Comparison of ENCODE assay signal across 8 cellular contexts in genomic region chr20:63272105-63273078, GRCh38. TPM values are rescaled to one million over a fixed set of nuclear protein-coding genes. Genes with fewer than 3 reads are reported as not detected.
DNase-seq lines count a peak whose midpoint lies in the region; ATAC-seq, FAIRE-seq and TF ChIP-seq lines count a peak whose summit lies in the region.

TSS of gene ARFGAP1 (plus strand) at chr20:63272813. CDS start at chr20:63275581, 2,768 bp downstream.

- peaks cover 27% of the 10 kb centered on the region for H3K4me1 Mint-ChIP-seq in activated T-cell treated with anti-CD3 and anti-CD28 coated beads, Interleukin-2, amount 50 U/mL, for 24 hours (ENCODE audit: low read depth)

- H3K36me3 Mint-ChIP-seq in activated T-cell treated with anti-CD3 and anti-CD28 coated beads, Interleukin-2, amount 50 U/mL, for 24 hours (ENCODE audit: low read depth): peaks cover 32% of the 10 kb centered on the region

- H3K4me2 ChIP-seq in PC-3 (ENCODE audit: low read length): peak within 1 kb of the TSS; percentile 83

- H3K4me1 ChIP-seq in PC-3 (ENCODE audit: insufficient read depth, low read length): peaks cover 13% of the 10 kb centered on the region; the same call in 1 of the 2 replicates
- H3K4me1 ChIP-seq in muscle layer of duodenum (ENCODE audit: control insufficient read depth in 1 of 2, insufficient read depth in 2 of 2, low read length in 2 of 2): peaks cover 5 to 25% of the 10 kb centered on the region in 2 donors

- no peaks in the 10 kb centered on the region for H3F3A ChIP-seq in PC-3 (ENCODE audit: low read length, unreplicated experiment)

- H3K4me3 Mint-ChIP-seq in activated T-cell treated with anti-CD3 and anti-CD28 coated beads, Interleukin-2, amount 50 U/mL, for 24 hours: peak within 1 kb of the TSS; percentile 84

- H3K27ac ChIP-seq in PC-3 (ENCODE audit: low read length): no peak within 1 kb of the TSS
- peak within 1 kb of the TSS; percentile 49 for H3K27ac ChIP-seq in muscle layer of duodenum (ENCODE audit: low read length)

- peak within 1 kb of the TSS; percentile 91 for H3K9ac ChIP-seq in PC-3 (ENCODE audit: low read length)

- TF ChIP-seq EP300 in Ishikawa (IDR thresholded peaks at IDR 0.05; ENCODE audit: borderline replicate concordance): no peak

- FAIRE-seq in D721Med (lab: Jason Lieb, UNC): no peak

- no peaks in the 10 kb centered on the region for H3K9me2 ChIP-seq in PC-3 (replicated peaks; ENCODE audit: low read length)

- no peak for TF ChIP-seq RAD21 in Ishikawa (IDR thresholded peaks at IDR 0.05; ENCODE audit: low read depth)

- H3K4me3 ChIP-seq in PC-3 (ENCODE audit: low read length) (peak within 1 kb of the TSS; percentile 88), muscle layer of duodenum (ENCODE audit: low read depth in 1 of 2, low read length in 2 of 2) (peak within 1 kb of the TSS; percentile 89 to 98)

- H4K20me1 ChIP-seq in PC-3 (ENCODE audit: low read length): peaks cover 27% of the 10 kb centered on the region

- CTCF ChIA-PET in PC-3 (lab: Charles Lee): interaction anchor here (0.6 to 1.0 kb wide), 2 partner anchors 18 to 49 kb away, joined by 3 to 4 read pairs; no protein-coding TSS in a partner anchor

- peaks cover 55% of the 10 kb centered on the region for H3K79me2 ChIP-seq in PC-3 (ENCODE audit: low read length)

- H3K27me3 ChIP-seq in PC-3 (ENCODE audit: low read length) (no peaks in the 10 kb centered on the region), muscle layer of duodenum (ENCODE audit: low read depth, low read length) (no peaks in the 10 kb centered on the region)

- H3K36me3 ChIP-seq in PC-3 (ENCODE audit: low read depth, low read length) (peaks cover 5% of the 10 kb centered on the region; the same call in 1 of the 2 replicates), muscle layer of duodenum (ENCODE audit: control insufficient read depth in 1 of 2, insufficient read depth in 2 of 2, low read length in 2 of 2) (peaks cover 6 to 18% of the 10 kb centered on the region in 2 donors)

- no peaks in the 10 kb centered on the region for H3K9me3 Mint-ChIP-seq in activated T-cell treated with anti-CD3 and anti-CD28 coated beads, Interleukin-2, amount 50 U/mL, for 24 hours

- no peaks in the 10 kb centered on the region for H3K9me3 ChIP-seq in PC-3 (ENCODE audit: low read length)
- no peaks in the 10 kb centered on the region for H3K9me3 ChIP-seq in muscle layer of duodenum (ENCODE audit: control insufficient read depth in 1 of 2, low read length in 2 of 2)

- intact Hi-C loops in PC-3 (cut with micrococcal nuclease): no loop called here

- peak within 1 kb of the TSS; percentile 79 for H3K27ac Mint-ChIP-seq in activated T-cell treated with anti-CD3 and anti-CD28 coated beads, Interleukin-2, amount 50 U/mL, for 24 hours

- H3K27me3 Mint-ChIP-seq in activated T-cell treated with anti-CD3 and anti-CD28 coated beads, Interleukin-2, amount 50 U/mL, for 24 hours: no peaks in the 10 kb centered on the region

- no peak for TF ChIP-seq CTCF in D721Med (IDR thresholded peaks at IDR 0.05; ENCODE audit: insufficient read depth, missing control alignments)
- TF ChIP-seq CTCF in PC-3 (conservative IDR thresholded peaks at IDR 0.05; ENCODE audit: low read depth, low read length): no peak

- DNase-seq in D721Med (ENCODE audit: insufficient read length, low spot score) (peak; percentile 97), PC-3 (peak; percentile 84)
- peak; percentile 93 for DNase-seq in activated T-cell treated with anti-CD3 and anti-CD28 coated beads, Interleukin-2, amount 50 U/mL, for 24 hours
- DNase-seq in stimulated activated CD8-positive, alpha-beta memory T cell treated with anti-CD3 and anti-CD28 coated beads, Interleukin-7, amount 100 ng/mL, for 24 hours (ENCODE audit: low read depth): peak; percentile 75

- BruUV-seq in PC-3 (replicated peaks; lab: Mats Ljungman, UMichigan): no TSS peak

- peak within 1 kb of the TSS; percentile 65 for H2AFZ ChIP-seq in PC-3 (ENCODE audit: low read length)

- ATAC-seq in GM21528 (IDR thresholded peaks at IDR 0.05; ENCODE audit: low FRiP score, unreplicated experiment) (peak; percentile 70), PC-3 (peak; percentile 95), esophagus mucosa (peak; percentile 89)

- POLR2A ChIA-PET in PC-3 (lab: Charles Lee; ENCODE audit: unreplicated experiment): interaction anchor here (0.6 kb wide), 1 partner anchor 64 kb away, joined by 21 read pairs; no protein-coding TSS in a partner anchor

TF ChIP-seq in Ishikawa, 13 proteins besides CTCF, POLR2A, EP300 and RAD21:
- 0 out of 2 replicates have a peak, but pooled peaks have one; percentile 20 for TF ChIP-seq ZBTB7A (IDR thresholded peaks at IDR 0.05; ENCODE audit: low read depth)
- TF ChIP-seq EGR1 (IDR thresholded peaks at IDR 0.05): peak; percentile 58
- peak; percentile 53; the same call in 1 of the 2 replicates for TF ChIP-seq MAX (IDR thresholded peaks at IDR 0.05)
- peak; percentile 55; the same call in 1 of the 2 replicates for TF ChIP-seq TAF1 (IDR thresholded peaks at IDR 0.05; ENCODE audit: low read depth)
- no peak for TF ChIP-seq FOXM1 (IDR thresholded peaks at IDR 0.05; ENCODE audit: borderline replicate concordance, low read depth)
- TF ChIP-seq NFIC (IDR thresholded peaks at IDR 0.05): no peak
- TF ChIP-seq YY1 (IDR thresholded peaks at IDR 0.05; ENCODE audit: low read depth): peak; percentile 64; the same call in 1 of the 2 replicates
- TF ChIP-seq CREB1 (IDR thresholded peaks at IDR 0.05; ENCODE audit: low read depth): peak; percentile 72
TF ChIP-seq in Ishikawa: peak in this region for 6.

RNA-seq across cellular contexts. Expression of gene ARFGAP1, which starts in this region (rescaled TPM):
- total RNA-seq in PC-3 (2014; rRNA removed) (75.6 and 92.0 TPM in 2 replicates), esophagus mucosa (26.3 TPM)
